19 cellular contexts compared by ENCODE assay signal in the genomic region with DNA sequence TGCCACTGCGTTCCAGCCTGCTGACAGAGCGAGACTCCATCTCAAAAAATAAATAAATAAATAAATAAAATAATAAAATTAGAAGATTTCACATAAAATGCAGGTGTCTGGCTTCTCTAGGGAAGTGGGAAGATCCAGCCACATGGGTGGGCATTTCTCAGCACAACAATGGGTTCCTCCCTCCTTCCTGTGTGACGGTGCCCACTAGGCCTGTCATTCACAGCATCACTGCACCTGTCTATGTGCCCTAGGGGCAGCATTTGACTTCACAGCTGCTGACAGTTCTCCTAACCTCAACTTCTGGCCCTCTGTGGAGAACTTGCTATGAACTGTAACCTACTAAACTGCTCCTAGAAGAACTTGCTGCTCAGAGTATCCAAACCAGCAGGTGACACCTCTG. TPM values are rescaled to one million over a fixed set of nuclear protein-coding genes. Genes with fewer than 3 reads are reported as not detected.
DNase-seq lines count a peak whose midpoint lies in the region; ATAC-seq and TF ChIP-seq lines count a peak whose summit lies in the region.
"Had no signal": no experiment of that assay in that cellular context is flagged by ENCODE, and none has a peak within 500 bp of the region (broad histone marks: within the 10 kb centered on the region; RNA-seq: fewer than 3 reads in every experiment).

No MANE protein-coding gene starts in this region.

- no peak overlapping the region for H3K4me3 ChIP-seq in MM.1S (ENCODE audit: low read length)
- peak overlapping the region; percentile 92 for H3K4me3 ChIP-seq in adipocyte (ENCODE audit: low read length)
- H3K4me3 ChIP-seq: dorsolateral prefrontal cortex, hepatocyte had no signal

- H3K4me1 ChIP-seq in MM.1S (ENCODE audit: low read length) (peaks cover 15% of the 10 kb centered on the region), adipocyte (ENCODE audit: control insufficient read depth, insufficient read depth, low read length) (peaks cover 24% of the 10 kb centered on the region)

- peaks cover 14% of the 10 kb centered on the region for H3K79me2 ChIP-seq in MM.1S (ENCODE audit: low read length)

- H3K27me3 ChIP-seq in MM.1S (replicated peaks; ENCODE audit: insufficient read depth, low read length) (no peaks in the 10 kb centered on the region), adipocyte (replicated peaks; ENCODE audit: control insufficient read depth, insufficient read depth, low read length) (no peaks in the 10 kb centered on the region)
- H3K27me3 ChIP-seq: hepatocyte had no signal

- peaks cover 18% of the 10 kb centered on the region for H3K36me3 Mint-ChIP-seq in T-helper 1 cell treated with Interleukin-12 subunit alpha and Interleukin-12 subunit beta and Interleukin-4 antibody, amounts not matched to agents 30 μg/mL and 1 μg/mL, for 36 hours (ENCODE audit: low read depth)
- H3K36me3 Mint-ChIP-seq: brain had no signal

- no peak for ATAC-seq in sciatic nerve
- ATAC-seq: left cardiac atrium had no signal

- no peaks in the 10 kb centered on the region for H4K20me1 ChIP-seq in MM.1S (ENCODE audit: insufficient read depth, low read length)

- H2AFZ ChIP-seq in MM.1S (ENCODE audit: low read length), result no peak overlapping the region
- H2AFZ ChIP-seq: hepatocyte had no signal

- no peak overlapping the region for H3K4me2 ChIP-seq in MM.1S (ENCODE audit: low read depth, low read length)

- H3K4me1 Mint-ChIP-seq in T-helper 1 cell treated with Interleukin-12 subunit alpha and Interleukin-12 subunit beta and Interleukin-4 antibody, amounts not matched to agents 30 μg/mL and 1 μg/mL, for 36 hours (ENCODE audit: low read depth), result peaks cover 21% of the 10 kb centered on the region

- no peak overlapping the region for H3K27ac ChIP-seq in MM.1S (ENCODE audit: low read length)
- H3K27ac ChIP-seq: dorsolateral prefrontal cortex, hepatocyte had no signal

- no peaks in the 10 kb centered on the region for H3K9me2 ChIP-seq in MM.1S (replicated peaks; ENCODE audit: insufficient read depth, low read length)

- H3K27ac Mint-ChIP-seq in T-helper 1 cell treated with Interleukin-12 subunit alpha and Interleukin-12 subunit beta and Interleukin-4 antibody, amounts not matched to agents 30 μg/mL and 1 μg/mL, for 36 hours, result peak overlapping the region; percentile 41
- H3K27ac Mint-ChIP-seq: brain had no signal

- no peaks in the 10 kb centered on the region for H3K27me3 Mint-ChIP-seq in T-helper 1 cell treated with Interleukin-12 subunit alpha and Interleukin-12 subunit beta and Interleukin-4 antibody, amounts not matched to agents 30 μg/mL and 1 μg/mL, for 36 hours (ENCODE audit: low read depth)
- H3K27me3 Mint-ChIP-seq: activated CD4-positive, alpha-beta T cell treated with anti-CD3 and anti-CD28 coated beads, Interleukin-2, amount 10 ng/mL, durations not matched to agents 7 days and 5 days had no signal

- DNase-seq in T-helper 1 cell (no peak), MM.1S (peak; percentile 18), adipocyte (ENCODE audit: low read depth) (no peak), sciatic nerve (ENCODE audit: low spot score) (peak; percentile 32), DMS53 treated with DMSO at 0.1 percent for 48 hours (lab: John Stamatoyannopoulos, UW; ENCODE audit: unreplicated experiment) (no peak)
- DNase-seq in activated CD4-positive, alpha-beta T cell treated with anti-CD3 and anti-CD28 coated beads for 1 hour, result no peak
- no peak for DNase-seq in stimulated activated CD4-positive, alpha-beta T cell treated with anti-CD3 and anti-CD28 coated beads, Interleukin-2, amount 100 ng/mL, for 48 hours
- DNase-seq: activated CD4-positive, alpha-beta T cell treated with anti-CD3 and anti-CD28 coated beads, Interleukin-2, amount 10 ng/mL, durations not matched to agents 7 days and 5 days; activated gamma-delta T cell; Caco-2; GDM1; Kasumi-1; left cardiac atrium; NCI-H2029 treated with DMSO at 0.1 percent for 48 hours; T-helper 9 cell had no signal

- no peaks in the 10 kb centered on the region for H3K36me3 ChIP-seq in MM.1S (replicated peaks; ENCODE audit: insufficient read depth, low read length)
- H3K36me3 ChIP-seq in adipocyte (ENCODE audit: control insufficient read depth, insufficient read depth, low read length, severe bottlenecking), result peaks cover 27% of the 10 kb centered on the region

- H3K9me3 Mint-ChIP-seq in T-helper 1 cell treated with Interleukin-12 subunit alpha and Interleukin-12 subunit beta and Interleukin-4 antibody, amounts not matched to agents 30 μg/mL and 1 μg/mL, for 36 hours, result no peaks in the 10 kb centered on the region
- H3K9me3 Mint-ChIP-seq: activated CD4-positive, alpha-beta T cell treated with anti-CD3 and anti-CD28 coated beads, Interleukin-2, amount 10 ng/mL, durations not matched to agents 7 days and 5 days; brain had no signal

- H3K4me3 Mint-ChIP-seq in T-helper 1 cell treated with Interleukin-12 subunit alpha and Interleukin-12 subunit beta and Interleukin-4 antibody, amounts not matched to agents 30 μg/mL and 1 μg/mL, for 36 hours, result no peak overlapping the region
- H3K4me3 Mint-ChIP-seq: activated CD4-positive, alpha-beta T cell treated with anti-CD3 and anti-CD28 coated beads, Interleukin-2, amount 10 ng/mL, durations not matched to agents 7 days and 5 days had no signal

- no peaks in the 10 kb centered on the region for H3K9me3 ChIP-seq in MM.1S (replicated peaks; ENCODE audit: insufficient read depth, low read length)
- no peaks in the 10 kb centered on the region for H3K9me3 ChIP-seq in adipocyte (ENCODE audit: control insufficient read depth, low read length)
- H3K9me3 ChIP-seq: Caco-2 had no signal

- H3F3A ChIP-seq in MM.1S (ENCODE audit: insufficient read depth, low read length), result peaks cover 40% of the 10 kb centered on the region

- no peak for TF ChIP-seq CTCF in MM.1S (IDR thresholded peaks at IDR 0.05; ENCODE audit: low read length)

- intact Hi-C loops in sciatic nerve (cut with DNase I), result no loop called here

- no peak overlapping the region for H3K9ac ChIP-seq in MM.1S (ENCODE audit: low read length)
- H3K9ac ChIP-seq in adipocyte (ENCODE audit: low read length), result no peak overlapping the region

RNA-seq across cellular contexts. Expression of a gene that starts 3.0 kb away (rescaled TPM):
- total RNA-seq in sciatic nerve, result 11.1 TPM

RNA-seq across cellular contexts. Expression of a gene that starts 4.7 kb away (rescaled TPM):
- 39.9 TPM for total RNA-seq in sciatic nerve

RNA-seq across cellular contexts. Expression of a gene that starts 25.6 kb away (rescaled TPM):
- total RNA-seq in sciatic nerve, result 93.8 TPM

RNA-seq across cellular contexts. Expression of a gene that starts 29.1 kb away (rescaled TPM):
- total RNA-seq in sciatic nerve, result 22.4 TPM

RNA-seq across cellular contexts. Expression of a gene that starts 58.9 kb away (rescaled TPM):
- total RNA-seq in sciatic nerve, result 21.5 TPM

Comparison
In these comparisons a context has a peak if more than half of its experiments do, and no peak if none do; other contexts are left out.
1. DNase-seq: peak in MM.1S (single experiment) and sciatic nerve (single experiment); none in T-helper 1 cell (0 of 5), adipocyte (single experiment), DMS53 treated with DMSO at 0.1 percent for 48 hours (single experiment), activated CD4-positive, alpha-beta T cell treated with anti-CD3 and anti-CD28 coated beads for 1 hour (single experiment) and stimulated activated CD4-positive, alpha-beta T cell treated with anti-CD3 and anti-CD28 coated beads, Interleukin-2, amount 100 ng/mL, for 48 hours (0 of 2).